Comparison of ENCODE assay signal across 18 cellular contexts in genomic region chr1:19416919-19417441, GRCh38.
DNase-seq lines count a peak whose midpoint lies in the region; ATAC-seq and TF ChIP-seq lines count a peak whose summit lies in the region.
"Had no signal": no experiment of that assay in that cellular context is flagged by ENCODE, and none has a peak within 500 bp of the region (broad histone marks: within the 10 kb centered on the region; RNA-seq: fewer than 3 reads in every experiment).

No MANE protein-coding gene starts in this region.

- peaks cover 19% of the 10 kb centered on the region for H3K36me3 Mint-ChIP-seq in chondrocyte (ENCODE audit: low read depth)

- DNase-seq in left ventricle myocardium superior (no peak), right atrium auricular region (ENCODE audit: low spot score) (no peak), chondrocyte (ENCODE audit: low spot score) (no peak), Kasumi-1 (lab: John Stamatoyannopoulos, UW) (no peak), SHP77 (lab: John Stamatoyannopoulos, UW) (no peak)
- DNase-seq: activated B cell treated with CpG ODN at 0.5 μM for 24 hours; Calu3; head of caudate nucleus; MM.1S; NCI-H2081; NCI-H526 treated with DMSO at 0.1 percent for 48 hours; stimulated activated CD4-positive, alpha-beta T cell treated with anti-CD3 and anti-CD28 coated beads, Interleukin-2, amount 100 ng/mL, for 24 hours; SW 1271; tibial artery had no signal

- no peaks in the 10 kb centered on the region for H3K27me3 Mint-ChIP-seq in chondrocyte (ENCODE audit: low read depth)
- H3K27me3 Mint-ChIP-seq: activated B cell treated with CpG ODN at 0.5 μM for 24 hours; activated naive CD4-positive, alpha-beta T cell treated with anti-CD3 and anti-CD28 coated beads, Interleukin-2, amount 50 U/mL, for 24 hours had no signal

- ATAC-seq in left ventricle myocardium superior (peak; percentile 19), GM19452 (IDR thresholded peaks at IDR 0.05; ENCODE audit: unreplicated experiment) (no peak)

- H3K27me3 ChIP-seq in right atrium auricular region (no peaks in the 10 kb centered on the region), muscle layer of colon (ENCODE audit: control insufficient read depth in 1 of 2, insufficient read depth in 2 of 2, low read length in 2 of 2) (no peaks in the 10 kb centered on the region)
- H3K27me3 ChIP-seq: tibial artery had no signal

- no peak overlapping the region for H3K4me3 Mint-ChIP-seq in chondrocyte (ENCODE audit: unreplicated experiment)
- H3K4me3 Mint-ChIP-seq: activated B cell treated with CpG ODN at 0.5 μM for 24 hours; activated naive CD4-positive, alpha-beta T cell treated with anti-CD3 and anti-CD28 coated beads, Interleukin-2, amount 50 U/mL, for 24 hours had no signal

- no peaks in the 10 kb centered on the region for H3K9me3 Mint-ChIP-seq in chondrocyte (ENCODE audit: low read depth)
- H3K9me3 Mint-ChIP-seq: activated B cell treated with CpG ODN at 0.5 μM for 24 hours; activated naive CD4-positive, alpha-beta T cell treated with anti-CD3 and anti-CD28 coated beads, Interleukin-2, amount 50 U/mL, for 24 hours had no signal

- intact Hi-C loops in left ventricle myocardium superior (cut with micrococcal nuclease): no loop called here

- 43% methylated on average over 5 of the region's 5 CpGs for WGBS in urinary bladder

- H3K4me3 ChIP-seq in right atrium auricular region: no peak overlapping the region
- H3K4me3 ChIP-seq in muscle layer of colon (ENCODE audit: low read depth in 1 of 2, low read length in 2 of 2): no peak overlapping the region
- H3K4me3 ChIP-seq in urinary bladder (ENCODE audit: low read depth, low read length): no peak overlapping the region
- H3K4me3 ChIP-seq: tibial artery had no signal

- H3K27ac Mint-ChIP-seq in chondrocyte (ENCODE audit: unreplicated experiment): peak overlapping the region; percentile 70
- H3K27ac Mint-ChIP-seq: activated B cell treated with CpG ODN at 0.5 μM for 24 hours had no signal

- peaks cover 20% of the 10 kb centered on the region for H3K36me3 ChIP-seq in right atrium auricular region
- peaks cover 12% of the 10 kb centered on the region for H3K36me3 ChIP-seq in muscle layer of colon (ENCODE audit: insufficient read depth, low read length)
- peaks cover 2% of the 10 kb centered on the region for H3K36me3 ChIP-seq in urinary bladder (ENCODE audit: insufficient read depth)

- peaks cover 0 to 85% of the 10 kb centered on the region in 2 donors for H3K4me1 ChIP-seq in right atrium auricular region
- H3K4me1 ChIP-seq in muscle layer of colon (ENCODE audit: insufficient read depth, low read length): peaks cover 96% of the 10 kb centered on the region
- H3K4me1 ChIP-seq in urinary bladder (ENCODE audit: insufficient read depth): peaks cover 11% of the 10 kb centered on the region

- H3K9me3 ChIP-seq in right atrium auricular region (no peaks in the 10 kb centered on the region), muscle layer of colon (ENCODE audit: low read length) (no peaks in the 10 kb centered on the region)
- H3K9me3 ChIP-seq: tibial artery had no signal

- H3K27ac ChIP-seq in right atrium auricular region: peak overlapping the region in 1 of 2 donors; percentile 12
- H3K27ac ChIP-seq in muscle layer of colon (ENCODE audit: low read depth, low read length): peak overlapping the region; percentile 81
- H3K27ac ChIP-seq in urinary bladder (ENCODE audit: low read depth): peak overlapping the region; percentile 62

- no peak overlapping the region for H3K9ac ChIP-seq in muscle layer of colon (ENCODE audit: low read length)

- no peak for TF ChIP-seq CTCF in right atrium auricular region (IDR thresholded peaks at IDR 0.05)
- TF ChIP-seq CTCF in chondrocyte (IDR thresholded peaks at IDR 0.05): no peak

- H3K4me1 Mint-ChIP-seq in chondrocyte (ENCODE audit: low read depth): peaks cover 76% of the 10 kb centered on the region
